ENCODE assay signal across 16 cellular contexts in the genomic region with DNA sequence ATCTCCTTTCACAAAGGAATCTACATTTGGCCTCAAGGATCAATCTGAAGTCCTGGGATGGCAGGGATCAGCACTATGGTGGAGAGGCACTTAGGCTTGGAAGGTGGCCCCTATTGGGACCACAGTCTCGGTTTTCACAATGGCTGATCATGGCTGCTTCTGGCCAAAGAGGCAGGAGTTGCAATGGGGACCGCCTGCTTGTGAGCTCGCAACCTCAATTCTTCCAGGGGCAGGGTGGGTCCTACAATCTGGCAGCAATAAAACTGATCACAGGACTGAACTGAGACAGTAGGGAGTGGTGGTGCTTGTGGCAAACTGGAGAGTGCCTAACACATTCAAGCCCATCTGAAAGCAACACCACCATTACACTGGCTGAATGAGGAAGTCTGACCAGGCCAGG.
"Had no signal": no experiment of that assay in that cellular context is flagged by ENCODE, and none has a peak within 500 bp of the region (broad histone marks: within the 10 kb centered on the region; RNA-seq: fewer than 3 reads in every experiment).

No MANE protein-coding gene starts in this region.

- H3K36me3 Mint-ChIP-seq: immature natural killer cell had no signal

- H3K4me1 Mint-ChIP-seq: immature natural killer cell; naive thymus-derived CD8-positive, alpha-beta T cell; stimulated activated memory B cell treated with anti-CD40 and anti-IgM and Interleukin-4, amounts not matched to agents 10 μg/mL and 1 μg/mL and 100 μg/mL, for 72 hours had no signal

- H3K4me3 ChIP-seq: smooth muscle cell, tibial artery, upper lobe of left lung, vagina had no signal

- H3K4me2 ChIP-seq: smooth muscle cell had no signal

- ATAC-seq: foreskin keratinocyte; left cardiac atrium; naive thymus-derived CD8-positive, alpha-beta T cell; stimulated activated memory B cell treated with anti-CD40 and anti-IgM and Interleukin-4, amounts not matched to agents 10 μg/mL and 1 μg/mL and 100 μg/mL, for 72 hours had no signal

- H3K9me3 ChIP-seq: neutrophil, tibial artery, upper lobe of left lung, vagina had no signal

- DNase-seq: erythroblast; foreskin keratinocyte; immature natural killer cell; kidney; left cardiac atrium; mesendoderm; naive thymus-derived CD8-positive, alpha-beta T cell; stimulated activated CD4-positive, alpha-beta T cell treated with anti-CD3 and anti-CD28 coated beads, Interleukin-4, amount 100 ng/mL, for 24 hours; upper lobe of left lung had no signal

- H3K36me3 ChIP-seq: neutrophil, tibial artery, upper lobe of left lung, vagina had no signal

- H3K27me3 Mint-ChIP-seq: dendritic cell treated with granulocyte-macrophage colony-stimulating factor and Interleukin-4, amounts not matched to agents 40 ng/mL and 50 ng/mL, for 4 days; stimulated activated memory B cell treated with anti-CD40 and anti-IgM and Interleukin-4, amounts not matched to agents 10 μg/mL and 1 μg/mL and 100 μg/mL, for 72 hours; stimulated activated naive CD8-positive, alpha-beta T cell treated with anti-CD3 and anti-CD28 coated beads, Interleukin-15, Interleukin-2, amounts not matched to agents 100 ng/mL and 50 ng/mL, for 24 hours had no signal

- H3K27ac ChIP-seq: foreskin keratinocyte, neutrophil, tibial artery, upper lobe of left lung, vagina had no signal

- H3K9me3 Mint-ChIP-seq: immature natural killer cell; stimulated activated naive CD8-positive, alpha-beta T cell treated with anti-CD3 and anti-CD28 coated beads, Interleukin-15, Interleukin-2, amounts not matched to agents 100 ng/mL and 50 ng/mL, for 24 hours had no signal

- H3K4me3 Mint-ChIP-seq: dendritic cell treated with granulocyte-macrophage colony-stimulating factor and Interleukin-4, amounts not matched to agents 40 ng/mL and 50 ng/mL, for 4 days; immature natural killer cell; naive thymus-derived CD8-positive, alpha-beta T cell; stimulated activated memory B cell treated with anti-CD40 and anti-IgM and Interleukin-4, amounts not matched to agents 10 μg/mL and 1 μg/mL and 100 μg/mL, for 72 hours; stimulated activated naive CD8-positive, alpha-beta T cell treated with anti-CD3 and anti-CD28 coated beads, Interleukin-15, Interleukin-2, amounts not matched to agents 100 ng/mL and 50 ng/mL, for 24 hours had no signal

- H3K27me3 ChIP-seq: foreskin keratinocyte, neutrophil, upper lobe of left lung, vagina had no signal

- H3K27ac Mint-ChIP-seq: dendritic cell treated with granulocyte-macrophage colony-stimulating factor and Interleukin-4, amounts not matched to agents 40 ng/mL and 50 ng/mL, for 4 days; immature natural killer cell; naive thymus-derived CD8-positive, alpha-beta T cell; stimulated activated memory B cell treated with anti-CD40 and anti-IgM and Interleukin-4, amounts not matched to agents 10 μg/mL and 1 μg/mL and 100 μg/mL, for 72 hours; stimulated activated naive CD8-positive, alpha-beta T cell treated with anti-CD3 and anti-CD28 coated beads, Interleukin-15, Interleukin-2, amounts not matched to agents 100 ng/mL and 50 ng/mL, for 24 hours had no signal

- H3K4me1 ChIP-seq: foreskin keratinocyte, tibial artery, upper lobe of left lung, vagina had no signal
